1 cellular context compared by ENCODE assay signal in the genomic region with DNA sequence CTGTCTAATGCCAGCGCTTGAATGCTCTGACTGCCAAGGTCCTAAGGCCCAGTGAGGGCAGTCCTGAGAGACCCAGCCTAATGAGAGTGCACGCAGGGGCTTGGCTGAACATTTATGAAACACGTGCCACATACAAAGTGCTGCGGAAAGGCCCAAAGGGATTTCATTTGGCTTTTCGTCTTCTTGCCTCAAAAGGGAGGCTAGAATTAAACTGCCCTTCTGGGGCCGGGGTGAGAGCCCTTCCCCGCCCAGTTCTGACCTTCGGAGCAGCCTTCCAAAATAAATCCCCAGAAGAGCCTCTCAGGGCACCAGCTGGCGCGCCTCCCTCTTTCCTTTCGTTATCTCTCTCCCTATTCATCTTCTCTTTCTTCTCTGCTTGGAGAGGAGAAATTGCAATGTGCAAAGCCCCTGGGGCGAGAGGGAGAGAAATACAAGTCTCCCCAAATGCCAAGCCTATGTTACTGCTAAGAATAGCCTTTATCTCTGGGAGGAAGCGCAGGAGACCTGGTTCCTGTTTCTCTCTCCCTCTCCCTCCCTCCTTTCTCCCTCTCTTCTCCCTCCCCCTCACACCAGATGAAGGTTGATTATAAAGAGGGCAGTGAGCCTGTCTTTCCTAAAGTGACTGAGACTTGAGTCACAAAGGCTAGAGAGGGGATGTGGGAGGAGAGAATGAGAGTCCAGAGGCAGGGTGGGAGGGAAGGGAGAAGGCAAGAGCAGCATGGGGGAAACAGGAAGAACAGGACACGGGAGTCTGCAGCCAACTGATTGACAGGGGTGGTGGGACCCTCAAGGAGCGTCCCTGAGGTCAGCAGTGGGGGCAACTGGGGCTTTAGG.
TF ChIP-seq lines count a peak whose summit lies in the region.

No MANE protein-coding gene starts in this region.

TF ChIP-seq in K562, 482 proteins besides CTCF, POLR2A, EP300 and RAD21 (continued from another document and continues in another):
- TF ChIP-seq, protein P1, sequence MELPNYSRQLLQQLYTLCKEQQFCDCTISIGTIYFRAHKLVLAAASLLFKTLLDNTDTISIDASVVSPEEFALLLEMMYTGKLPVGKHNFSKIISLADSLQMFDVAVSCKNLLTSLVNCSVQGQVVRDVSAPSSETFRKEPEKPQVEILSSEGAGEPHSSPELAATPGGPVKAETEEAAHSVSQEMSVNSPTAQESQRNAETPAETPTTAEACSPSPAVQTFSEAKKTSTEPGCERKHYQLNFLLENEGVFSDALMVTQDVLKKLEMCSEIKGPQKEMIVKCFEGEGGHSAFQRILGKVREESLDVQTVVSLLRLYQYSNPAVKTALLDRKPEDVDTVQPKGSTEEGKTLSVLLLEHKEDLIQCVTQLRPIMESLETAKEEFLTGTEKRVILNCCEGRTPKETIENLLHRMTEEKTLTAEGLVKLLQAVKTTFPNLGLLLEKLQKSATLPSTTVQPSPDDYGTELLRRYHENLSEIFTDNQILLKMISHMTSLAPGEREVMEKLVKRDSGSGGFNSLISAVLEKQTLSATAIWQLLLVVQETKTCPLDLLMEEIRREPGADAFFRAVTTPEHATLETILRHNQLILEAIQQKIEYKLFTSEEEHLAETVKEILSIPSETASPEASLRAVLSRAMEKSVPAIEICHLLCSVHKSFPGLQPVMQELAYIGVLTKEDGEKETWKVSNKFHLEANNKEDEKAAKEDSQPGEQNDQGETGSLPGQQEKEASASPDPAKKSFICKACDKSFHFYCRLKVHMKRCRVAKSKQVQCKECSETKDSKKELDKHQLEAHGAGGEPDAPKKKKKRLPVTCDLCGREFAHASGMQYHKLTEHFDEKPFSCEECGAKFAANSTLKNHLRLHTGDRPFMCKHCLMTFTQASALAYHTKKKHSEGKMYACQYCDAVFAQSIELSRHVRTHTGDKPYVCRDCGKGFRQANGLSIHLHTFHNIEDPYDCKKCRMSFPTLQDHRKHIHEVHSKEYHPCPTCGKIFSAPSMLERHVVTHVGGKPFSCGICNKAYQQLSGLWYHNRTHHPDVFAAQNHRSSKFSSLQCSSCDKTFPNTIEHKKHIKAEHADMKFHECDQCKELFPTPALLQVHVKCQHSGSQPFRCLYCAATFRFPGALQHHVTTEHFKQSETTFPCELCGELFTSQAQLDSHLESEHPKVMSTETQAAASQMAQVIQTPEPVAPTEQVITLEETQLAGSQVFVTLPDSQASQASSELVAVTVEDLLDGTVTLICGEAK (IDR thresholded peaks at IDR 0.05), result no peak
- TF ChIP-seq, protein P1 (CRISPR knock-in tag; IDR thresholded peaks at IDR 0.05), result no peak
- TF ChIP-seq E4F1 (CRISPR knock-in tag; IDR thresholded peaks at IDR 0.05; ENCODE audit: borderline replicate concordance), result no peak
- no peak for TF ChIP-seq E2F3 (CRISPR knock-in tag; IDR thresholded peaks at IDR 0.05)
- TF ChIP-seq MYBL2 (IDR thresholded peaks at IDR 0.05; ENCODE audit: low read depth), result no peak
- TF ChIP-seq MYBL2 (CRISPR knock-in tag; IDR thresholded peaks at IDR 0.05; ENCODE audit: borderline replicate concordance), result no peak
- TF ChIP-seq, protein P2, sequence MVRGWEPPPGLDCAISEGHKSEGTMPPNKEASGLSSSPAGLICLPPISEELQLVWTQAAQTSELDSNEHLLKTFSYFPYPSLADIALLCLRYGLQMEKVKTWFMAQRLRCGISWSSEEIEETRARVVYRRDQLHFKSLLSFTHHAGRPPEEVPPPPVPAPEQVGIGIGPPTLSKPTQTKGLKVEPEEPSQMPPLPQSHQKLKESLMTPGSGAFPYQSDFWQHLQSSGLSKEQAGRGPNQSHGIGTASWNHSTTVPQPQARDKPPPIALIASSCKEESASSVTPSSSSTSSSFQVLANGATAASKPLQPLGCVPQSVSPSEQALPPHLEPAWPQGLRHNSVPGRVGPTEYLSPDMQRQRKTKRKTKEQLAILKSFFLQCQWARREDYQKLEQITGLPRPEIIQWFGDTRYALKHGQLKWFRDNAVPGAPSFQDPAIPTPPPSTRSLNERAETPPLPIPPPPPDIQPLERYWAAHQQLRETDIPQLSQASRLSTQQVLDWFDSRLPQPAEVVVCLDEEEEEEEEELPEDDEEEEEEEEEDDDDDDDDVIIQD (CRISPR knock-in tag; IDR thresholded peaks at IDR 0.05), result no peak
- no peak for TF ChIP-seq ZNF316 (IDR thresholded peaks at IDR 0.05)
- no peak for TF ChIP-seq TARDBP (IDR thresholded peaks at IDR 0.05)
- no peak for TF ChIP-seq ZNF197 (CRISPR knock-in tag; IDR thresholded peaks at IDR 0.05; ENCODE audit: low read depth)
- no peak for TF ChIP-seq RBM14 (IDR thresholded peaks at IDR 0.05; ENCODE audit: borderline replicate concordance, insufficient read depth, low read depth, low read length)
- TF ChIP-seq ZNF121 (CRISPR knock-in tag; conservative IDR thresholded peaks at IDR 0.05), result no peak
- no peak for TF ChIP-seq NONO (IDR thresholded peaks at IDR 0.05; ENCODE audit: low read depth in 2 of 2, low read length in 1 of 2)
- TF ChIP-seq CBFB (CRISPR knock-in tag; IDR thresholded peaks at IDR 0.05), result no peak
- TF ChIP-seq GTF2A2 (tag; IDR thresholded peaks at IDR 0.05), result no peak
- peak in 1 of 2 experiments; percentile 49; a peak in 1 of 4 replicates for TF ChIP-seq MAZ (CRISPR knock-in tag; conservative IDR thresholded peaks at IDR 0.05 in 1 of 2, IDR thresholded peaks at IDR 0.05 in 1 of 2)
- TF ChIP-seq ZNF589 (CRISPR knock-in tag; IDR thresholded peaks at IDR 0.05; ENCODE audit: low read depth), result no peak
- no peak for TF ChIP-seq HCFC1 (IDR thresholded peaks at IDR 0.05; ENCODE audit: low read depth, low read length)
- no peak for TF ChIP-seq AFF4 (CRISPR knock-in tag; IDR thresholded peaks at IDR 0.05)
- TF ChIP-seq ASH1L (IDR thresholded peaks at IDR 0.05; ENCODE audit: borderline replicate concordance, low read depth, partially characterized antibody), result no peak
- no peak for TF ChIP-seq TSHZ1 (CRISPR knock-in tag; IDR thresholded peaks at IDR 0.05)
- TF ChIP-seq ZNF696 (CRISPR knock-in tag; conservative IDR thresholded peaks at IDR 0.05), result no peak
- TF ChIP-seq ZNF280B (CRISPR knock-in tag; IDR thresholded peaks at IDR 0.05), result no peak
- TF ChIP-seq ZFP30 (CRISPR knock-in tag; IDR thresholded peaks at IDR 0.05; ENCODE audit: borderline replicate concordance), result no peak
- TF ChIP-seq, protein P3, sequence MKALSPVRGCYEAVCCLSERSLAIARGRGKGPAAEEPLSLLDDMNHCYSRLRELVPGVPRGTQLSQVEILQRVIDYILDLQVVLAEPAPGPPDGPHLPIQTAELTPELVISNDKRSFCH (CRISPR knock-in tag; IDR thresholded peaks at IDR 0.05), result no peak
- TF ChIP-seq, protein P3 (tag; IDR thresholded peaks at IDR 0.05), result no peak
- no peak for TF ChIP-seq BACH1 (tag; IDR thresholded peaks at IDR 0.05)
- TF ChIP-seq ZNF134 (CRISPR knock-in tag; conservative IDR thresholded peaks at IDR 0.05), result no peak
